ENCODE assay signal across 19 cellular contexts in genomic region chr9:99024959-99025358, GRCh38.
DNase-seq lines count a peak whose midpoint lies in the region; ATAC-seq, FAIRE-seq and TF ChIP-seq lines count a peak whose summit lies in the region.
"Had no signal": no experiment of that assay in that cellular context is flagged by ENCODE, and none has a peak within 500 bp of the region (broad histone marks: within the 10 kb centered on the region; RNA-seq: fewer than 3 reads in every experiment).

No MANE protein-coding gene starts in this region.

- WGBS in IMR-90 (ENCODE audit: extremely low coverage in 2 of 2, insufficient read length in 1 of 2), 2 experiments = 40% methylated on average over 1 of the region's 6 CpGs; no CpG with 5 or more reads in 1 of the 2 experiments
- WGBS in psoas muscle, 3 donors = 86 to 89% (median 86%) methylated on average over 6 of the region's 6 CpGs

- no peaks in the 10 kb centered on the region for H3K27me3 ChIP-seq in IMR-90 (ENCODE audit: control insufficient read depth, insufficient read depth, low read length)
- no peaks in the 10 kb centered on the region for H3K27me3 ChIP-seq in astrocyte (ENCODE audit: insufficient read depth, low read length)
- H3K27me3 ChIP-seq in fibroblast of lung (ENCODE audit: control insufficient read depth, insufficient read depth, low read length) = no peaks in the 10 kb centered on the region
- no peaks in the 10 kb centered on the region for H3K27me3 ChIP-seq in psoas muscle (ENCODE audit: insufficient read depth in 3 of 3, low read length in 2 of 3)

- peak overlapping the region; percentile 71 for H2BK120ac ChIP-seq in IMR-90 (ENCODE audit: low read depth, low read length)

- H2BK15ac ChIP-seq in IMR-90 (ENCODE audit: low read depth, low read length) = peak overlapping the region; percentile 84; the same call in 1 of the 3 replicates

- peak overlapping the region; percentile 4 for H2AK9ac ChIP-seq in IMR-90 (replicated peaks; ENCODE audit: low read depth, low read length, poor library complexity)

- H3K27me3 Mint-ChIP-seq in astrocyte (ENCODE audit: low read depth, unreplicated experiment) (peaks cover 6% of the 10 kb centered on the region), chondrocyte (ENCODE audit: low read depth) (no peaks in the 10 kb centered on the region)
- no peaks in the 10 kb centered on the region for H3K27me3 Mint-ChIP-seq in activated CD4-positive, alpha-beta T cell treated with anti-CD3 and anti-CD28 coated beads for 36 hours

- in situ Hi-C loops in IMR-90 (cut with MboI; ENCODE audit: low sequenced_read_pairs) = no loop called here

- peaks cover 44% of the 10 kb centered on the region for H3K4me1 Mint-ChIP-seq in astrocyte (ENCODE audit: low read depth, unreplicated experiment)
- H3K4me1 Mint-ChIP-seq in chondrocyte (ENCODE audit: low read depth) = peaks cover 29% of the 10 kb centered on the region
- peaks cover 18% of the 10 kb centered on the region for H3K4me1 Mint-ChIP-seq in activated CD4-positive, alpha-beta T cell treated with anti-CD3 and anti-CD28 coated beads for 36 hours

- H3K23ac ChIP-seq in IMR-90 (ENCODE audit: low read depth, low read length) = no peak overlapping the region

- peak overlapping the region; percentile 44 for H3K4ac ChIP-seq in IMR-90 (ENCODE audit: low read depth, low read length)

- H3K9ac ChIP-seq in IMR-90 (ENCODE audit: low read depth, low read length) (no peak overlapping the region; the same call in 1 of the 2 replicates), astrocyte (ENCODE audit: low read length) (no peak overlapping the region), fibroblast of lung (ENCODE audit: insufficient read depth, low read length) (no peak overlapping the region)

- FAIRE-seq in astrocyte (lab: Jason Lieb, UNC) = no peak

- H2AK5ac ChIP-seq in IMR-90 (ENCODE audit: low read depth, low read length) = peak overlapping the region; percentile 85; the same call in 1 of the 2 replicates

- H3K56ac ChIP-seq in IMR-90 (ENCODE audit: extremely low read depth, insufficient read depth, low read length) = no peak overlapping the region

- H4K20me1 ChIP-seq in IMR-90 (ENCODE audit: insufficient read depth, low read length) (no peaks in the 10 kb centered on the region), astrocyte (ENCODE audit: insufficient read depth, low read length) (no peaks in the 10 kb centered on the region), fibroblast of lung (ENCODE audit: control insufficient read depth, extremely low read depth, insufficient read depth, low read length) (no peaks in the 10 kb centered on the region)

- H4K5ac ChIP-seq in IMR-90 (ENCODE audit: low read depth, low read length) = peak overlapping the region; percentile 62

- H3K14ac ChIP-seq in IMR-90 (replicated peaks; ENCODE audit: low read depth, low read length) = no peak overlapping the region

- H4K91ac ChIP-seq in IMR-90 (ENCODE audit: insufficient read depth, low read depth, low read length) = peak overlapping the region; percentile 24

- peak overlapping the region; percentile 81; the same call in 1 of the 2 replicates for H2BK20ac ChIP-seq in IMR-90 (ENCODE audit: low read depth, low read length)

- dilution Hi-C loops in IMR-90 (cut with HindIII; ENCODE audit: low sequenced_read_pairs, unreplicated experiment) = no loop called here

- POLR2A ChIA-PET in IMR-90 (lab: Charles Lee; ENCODE audit: unreplicated experiment) = no interaction called here
- POLR2A ChIA-PET in activated CD4-positive, alpha-beta T cell treated with anti-CD3 and anti-CD28 coated beads for 36 hours (lab: Charles Lee) = no interaction called here

- no peak overlapping the region for H2AFZ ChIP-seq in IMR-90 (replicated peaks; ENCODE audit: low read length, poor library complexity)
- no peak overlapping the region for H2AFZ ChIP-seq in astrocyte (ENCODE audit: low read depth, low read length)
- H2AFZ ChIP-seq in fibroblast of lung (ENCODE audit: low read length) = no peak overlapping the region

- H3K4me2 ChIP-seq in IMR-90 (ENCODE audit: low read depth, low read length) = 0 out of 2 replicates have a peak overlapping the region, but pooled peaks have one; percentile 3
- no peak overlapping the region for H3K4me2 ChIP-seq in astrocyte (ENCODE audit: low read length)
- no peak overlapping the region for H3K4me2 ChIP-seq in fibroblast of lung (ENCODE audit: extremely low read depth, insufficient read depth, low read length)

- H3K4me3 ChIP-seq in IMR-90 (ENCODE audit: insufficient read depth, low read depth, low read length) (no peak overlapping the region), astrocyte (ENCODE audit: insufficient read depth, low read depth, low read length) (no peak overlapping the region), fibroblast of lung (replicated peaks in 1 of 4; ENCODE audit: control extremely low read depth in 1 of 4, insufficient read depth in 1 of 4, low read depth in 3 of 4, low read length in 4 of 4) (no peak overlapping the region), skeletal muscle cell (ENCODE audit: low read depth, low read length) (no peak overlapping the region), psoas muscle (no peak overlapping the region)

- H2BK5ac ChIP-seq in IMR-90 (ENCODE audit: low read depth, low read length, poor library complexity, severe bottlenecking) = peak overlapping the region; percentile 55

- H3K36me3 Mint-ChIP-seq in astrocyte (ENCODE audit: low read depth, unreplicated experiment) = peaks cover 3% of the 10 kb centered on the region
- H3K36me3 Mint-ChIP-seq in chondrocyte (ENCODE audit: low read depth) = no peaks in the 10 kb centered on the region
- H3K36me3 Mint-ChIP-seq in activated CD4-positive, alpha-beta T cell treated with anti-CD3 and anti-CD28 coated beads for 36 hours (ENCODE audit: low read depth) = no peaks in the 10 kb centered on the region

- H4K8ac ChIP-seq in IMR-90 (ENCODE audit: low read depth in 2 of 2, low read length in 2 of 2) = peak overlapping the region; percentile 45 to 96; a peak in 2 of 4 replicates

- no peak for TF ChIP-seq CTCF in IMR-90 (conservative IDR thresholded peaks at IDR 0.05; ENCODE audit: low read depth, low read length)
- no peak for TF ChIP-seq CTCF in astrocyte (IDR thresholded peaks at IDR 0.05; ENCODE audit: insufficient read depth, low read depth, low read length)
- no peak for TF ChIP-seq CTCF in fibroblast of lung (conservative IDR thresholded peaks at IDR 0.05 in 1 of 2, IDR thresholded peaks at IDR 0.05 in 1 of 2; ENCODE audit: low read depth in 1 of 2, low read length in 2 of 2)
- TF ChIP-seq CTCF in chondrocyte (IDR thresholded peaks at IDR 0.05) = no peak
- no peak for TF ChIP-seq CTCF in psoas muscle (IDR thresholded peaks at IDR 0.05)

- no TSS peak for BruUV-seq in IMR-90 (replicated peaks; lab: Mats Ljungman, UMichigan)

- peaks cover 33% of the 10 kb centered on the region for H3K9me1 ChIP-seq in IMR-90 (ENCODE audit: insufficient read depth, low read length)

- H3K4me1 ChIP-seq in IMR-90 (ENCODE audit: control insufficient read depth, insufficient read depth, low read length) (peaks cover 49% of the 10 kb centered on the region), astrocyte (ENCODE audit: insufficient read depth, low read length) (peaks cover 12% of the 10 kb centered on the region), fibroblast of lung (ENCODE audit: control insufficient read depth, extremely low read depth, insufficient read depth, low read length) (peaks cover 14% of the 10 kb centered on the region), psoas muscle (peaks cover 4% of the 10 kb centered on the region)
- H3K4me1 ChIP-seq: Caco-2 had no signal

- TF ChIP-seq POLR2A in IMR-90 (IDR thresholded peaks at IDR 0.05; ENCODE audit: low read depth, low read length) = no peak

- H3K9me3 ChIP-seq in IMR-90 (ENCODE audit: control insufficient read depth, insufficient read depth, low read length) (no peaks in the 10 kb centered on the region), astrocyte (ENCODE audit: insufficient read depth, low read depth, low read length) (no peaks in the 10 kb centered on the region), fibroblast of lung (ENCODE audit: control insufficient read depth, insufficient read depth, low read depth, low read length) (no peaks in the 10 kb centered on the region), psoas muscle (no peaks in the 10 kb centered on the region)
- H3K9me3 ChIP-seq: Caco-2 had no signal

- intact Hi-C loops in IMR-90 (cut with micrococcal nuclease) (no loop called here), psoas muscle (cut with DNase I) (no loop called here)
- intact Hi-C loops in activated CD4-positive, alpha-beta T cell treated with anti-CD3 and anti-CD28 coated beads for 36 hours (cut with DNase I, micrococcal nuclease) = no loop called here

- H3K79me2 ChIP-seq in astrocyte (ENCODE audit: insufficient read depth, low read length) (no peaks in the 10 kb centered on the region), fibroblast of lung (ENCODE audit: control insufficient read depth, insufficient read depth, low read length) (no peaks in the 10 kb centered on the region)

- H3K27ac Mint-ChIP-seq in astrocyte (ENCODE audit: unreplicated experiment) = no peak overlapping the region
- H3K27ac Mint-ChIP-seq in chondrocyte (ENCODE audit: unreplicated experiment) = no peak overlapping the region
- H3K27ac Mint-ChIP-seq in activated CD4-positive, alpha-beta T cell treated with anti-CD3 and anti-CD28 coated beads for 36 hours = no peak overlapping the region
- H3K27ac Mint-ChIP-seq: H9 had no signal

- H3K27ac ChIP-seq in IMR-90 (ENCODE audit: insufficient read depth, low read length) = peak overlapping the region; percentile 74
- H3K27ac ChIP-seq in astrocyte (ENCODE audit: low read depth, low read length) = no peak overlapping the region
- H3K27ac ChIP-seq in fibroblast of lung (ENCODE audit: insufficient read depth, low read length) = no peak overlapping the region
- no peak overlapping the region for H3K27ac ChIP-seq in psoas muscle

- DNase-seq in IMR-90 (peak; percentile 84), astrocyte (ENCODE audit: low read depth) (peak; percentile 63), fibroblast of lung (ENCODE audit: low read depth in 2 of 2) (peak; percentile 48 to 64), skeletal muscle cell (ENCODE audit: low read depth) (peak; percentile 31), chondrocyte (ENCODE audit: low spot score) (no peak), psoas muscle (no peak)
- no peak for DNase-seq in activated CD4-positive, alpha-beta T cell treated with anti-CD3 and anti-CD28 coated beads for 36 hours
- DNase-seq: ACHN, Caco-2, DMS153, H9, KBM-7, NCI-H1417 treated with DMSO at 0.1 percent for 48 hours, NCI-H2029, NCI-H2171, NCI-H446 treated with DMSO at 0.1 percent for 48 hours, NCI-H748 treated with DMSO at 0.1 percent for 48 hours, OCI-M1, SHP77 treated with DMSO at 0.1 percent for 48 hours had no signal

- peaks cover 52% of the 10 kb centered on the region for H3K36me3 ChIP-seq in IMR-90 (ENCODE audit: control insufficient read depth, insufficient read depth, low read length)
- H3K36me3 ChIP-seq in astrocyte (ENCODE audit: insufficient read depth, low read length) = no peaks in the 10 kb centered on the region
- no peaks in the 10 kb centered on the region for H3K36me3 ChIP-seq in fibroblast of lung (ENCODE audit: control insufficient read depth, insufficient read depth, low read length)
- H3K36me3 ChIP-seq in psoas muscle (ENCODE audit: insufficient read depth in 1 of 2, low read depth in 1 of 2) = peaks cover 0 to 4% of the 10 kb centered on the region in 2 donors

- CTCF ChIA-PET in IMR-90 (lab: Yijun Ruan, JAX) = no interaction called here
- CTCF ChIA-PET in activated CD4-positive, alpha-beta T cell treated with anti-CD3 and anti-CD28 coated beads for 36 hours (lab: Charles Lee) = interaction anchor here (0.6 to 0.7 kb wide), 2 partner anchors 17 to 88 kb away, joined by 3 read pairs; no protein-coding TSS in a partner anchor

- TF ChIP-seq RAD21 in IMR-90 (IDR thresholded peaks at IDR 0.05; ENCODE audit: low read length) = no peak

- H3K18ac ChIP-seq in IMR-90 (ENCODE audit: low read depth, low read length) = peak overlapping the region; percentile 98

- ATAC-seq in IMR-90 (ENCODE audit: low read depth) (peak; percentile 40), psoas muscle (no peak)
- no peak for ATAC-seq in activated CD4-positive, alpha-beta T cell treated with anti-CD3 and anti-CD28 coated beads for 36 hours

- H3K79me1 ChIP-seq in IMR-90 (ENCODE audit: low read depth in 1 of 2, low read length in 2 of 2) = peaks cover 0 to 11% of the 10 kb centered on the region in 2 experiments; a peak in 2 of 4 replicates

- H3K9me3 Mint-ChIP-seq in astrocyte (ENCODE audit: unreplicated experiment) (peaks cover 7% of the 10 kb centered on the region), chondrocyte (ENCODE audit: low read depth) (no peaks in the 10 kb centered on the region)
- H3K9me3 Mint-ChIP-seq in activated CD4-positive, alpha-beta T cell treated with anti-CD3 and anti-CD28 coated beads for 36 hours (ENCODE audit: low read depth) = no peaks in the 10 kb centered on the region

- H3K4me3 Mint-ChIP-seq in astrocyte (ENCODE audit: unreplicated experiment) = no peak overlapping the region
- H3K4me3 Mint-ChIP-seq in chondrocyte (ENCODE audit: unreplicated experiment) = no peak overlapping the region
- H3K4me3 Mint-ChIP-seq in activated CD4-positive, alpha-beta T cell treated with anti-CD3 and anti-CD28 coated beads for 36 hours = no peak overlapping the region
- H3K4me3 Mint-ChIP-seq: H9 had no signal

Comparison
In these comparisons a context has a peak if more than half of its experiments do, and no peak if none do; other contexts are left out.
1. DNase-seq: peak in IMR-90 (single experiment), astrocyte (single experiment), fibroblast of lung (2 of 2) and skeletal muscle cell (single experiment); none in chondrocyte (single experiment), activated CD4-positive, alpha-beta T cell treated with anti-CD3 and anti-CD28 coated beads for 36 hours (single experiment) and psoas muscle (0 of 2).